In the genomic region with DNA sequence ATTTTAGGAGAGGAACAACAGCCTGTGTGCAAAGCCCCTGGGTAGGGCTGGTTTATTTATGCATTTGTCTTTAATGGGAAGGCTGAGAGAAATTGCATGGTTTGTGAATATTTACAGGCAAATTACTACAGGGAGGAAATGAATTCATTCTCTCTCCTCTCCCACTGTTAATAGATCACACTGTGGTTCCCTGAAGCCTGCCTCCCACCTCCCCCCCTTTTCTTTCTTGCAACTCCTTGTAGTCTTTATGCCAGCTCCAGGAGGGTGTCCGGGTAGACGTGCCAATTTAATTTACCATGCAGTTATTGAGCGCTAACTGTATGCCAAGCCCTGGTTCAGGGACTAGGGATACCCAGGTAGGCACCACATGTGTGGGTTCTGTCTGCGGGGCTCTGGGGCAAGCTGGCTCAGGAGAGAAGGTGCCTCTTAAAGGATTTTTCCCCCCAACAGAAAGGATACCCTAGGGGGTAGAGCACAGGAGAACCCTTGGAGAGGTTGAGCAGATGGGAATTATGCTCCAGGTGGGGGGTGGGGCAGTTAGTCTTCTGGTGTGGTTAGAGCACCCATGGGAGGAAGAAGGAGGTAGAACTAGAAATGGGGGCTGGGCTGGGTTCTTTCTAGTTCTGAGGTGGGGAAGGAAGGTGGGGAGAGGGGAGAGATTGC, we compare ENCODE assay signal across 24 cellular contexts. TPM values are rescaled to one million over a fixed set of nuclear protein-coding genes. Genes with fewer than 3 reads are reported as not detected.
DNase-seq lines count a peak whose midpoint lies in the region; ATAC-seq and TF ChIP-seq lines count a peak whose summit lies in the region.
"Had no signal": no experiment of that assay in that cellular context is flagged by ENCODE, and none has a peak within 500 bp of the region (broad histone marks: within the 10 kb centered on the region; RNA-seq: fewer than 3 reads in every experiment).

No MANE protein-coding gene starts in this region.

- 79 to 82% methylated on average over 4 of the region's 4 CpGs for WGBS in heart right ventricle, 2 donors
- WGBS in mesenchymal stem cell: 63% methylated on average over 4 of the region's 4 CpGs

- intact Hi-C loops in cardiac septum (cut with DNase I): loop anchor here (5.0 kb wide), 1 partner anchor 115 kb away; no protein-coding TSS in a partner anchor
- intact Hi-C loops in heart right ventricle (cut with DNase I): loop anchor here in 5 of 10 donors (5.0 to 10.0 kb wide), 4 partner anchors 40 to 150 kb away; a partner anchor contains a TSS

- H2AK5ac ChIP-seq in mesenchymal stem cell (ENCODE audit: low read length, severe bottlenecking): no peak overlapping the region

- H3K4me1 ChIP-seq in heart right ventricle: peaks cover 34 to 100% (median 90%) of the 10 kb centered on the region in 9 donors
- H3K4me1 ChIP-seq in stomach smooth muscle (ENCODE audit: control insufficient read depth, insufficient read depth, low read length): peaks cover 59% of the 10 kb centered on the region
- no peaks in the 10 kb centered on the region for H3K4me1 ChIP-seq in mesenchymal stem cell (ENCODE audit: control insufficient read depth, insufficient read depth, low read depth, low read length)

- no peaks in the 10 kb centered on the region for H3K79me1 ChIP-seq in mesenchymal stem cell (replicated peaks; ENCODE audit: low read length, poor library complexity, severe bottlenecking)

- H3K9ac ChIP-seq in stomach smooth muscle (ENCODE audit: low read length in 2 of 2) (no peak overlapping the region), mesenchymal stem cell (ENCODE audit: low read length) (no peak overlapping the region)

- no peak overlapping the region for H3K4me3 ChIP-seq in heart right ventricle
- H3K4me3 ChIP-seq in stomach smooth muscle (ENCODE audit: low read length in 2 of 2): no peak overlapping the region
- H3K4me3 ChIP-seq in mesenchymal stem cell (ENCODE audit: insufficient read depth in 1 of 2, low read depth in 1 of 2, low read length in 2 of 2): no peak overlapping the region
- H3K4me3 ChIP-seq: adrenal gland, smooth muscle cell, thoracic aorta had no signal

- no peak overlapping the region for H3K23ac ChIP-seq in mesenchymal stem cell (ENCODE audit: low read length in 2 of 2)

- no peaks in the 10 kb centered on the region for H3K27me3 ChIP-seq in heart right ventricle
- no peaks in the 10 kb centered on the region for H3K27me3 ChIP-seq in stomach smooth muscle (ENCODE audit: control insufficient read depth in 1 of 2, insufficient read depth in 2 of 2, low read length in 2 of 2)
- H3K27me3 ChIP-seq in mesenchymal stem cell (ENCODE audit: control insufficient read depth in 1 of 2, insufficient read depth in 1 of 2, low read length in 2 of 2): peaks cover 50 to 70% of the 10 kb centered on the region in 2 experiments
- H3K27me3 ChIP-seq: adrenal gland had no signal

- H3K9me3 ChIP-seq in heart right ventricle: no peaks in the 10 kb centered on the region
- no peaks in the 10 kb centered on the region for H3K9me3 ChIP-seq in stomach smooth muscle (ENCODE audit: control insufficient read depth in 2 of 2, low read length in 2 of 2)
- H3K9me3 ChIP-seq in mesenchymal stem cell (ENCODE audit: control insufficient read depth, low read length): no peaks in the 10 kb centered on the region
- H3K9me3 ChIP-seq: adrenal gland, thoracic aorta had no signal

- no peak overlapping the region for H2BK120ac ChIP-seq in mesenchymal stem cell (ENCODE audit: low read depth, low read length)

- H4K8ac ChIP-seq in mesenchymal stem cell (ENCODE audit: low read length): no peak overlapping the region

- no peak overlapping the region for H2AFZ ChIP-seq in mesenchymal stem cell (ENCODE audit: low read depth, low read length)

- no peak overlapping the region for H2BK15ac ChIP-seq in mesenchymal stem cell (ENCODE audit: low read depth, poor library complexity, severe bottlenecking)

- H3K18ac ChIP-seq in mesenchymal stem cell (ENCODE audit: low read depth in 1 of 2, low read length in 2 of 2): no peak overlapping the region

- no peak overlapping the region for H2BK5ac ChIP-seq in mesenchymal stem cell (ENCODE audit: low read depth, low read length, poor library complexity, severe bottlenecking)

- ATAC-seq in heart right ventricle (no peak), HG02870 (IDR thresholded peaks at IDR 0.05; ENCODE audit: unreplicated experiment) (no peak)
- ATAC-seq: activated T-cell treated with anti-CD3 and anti-CD28 coated beads, Interleukin-2, amount 50 U/mL, for 4 hours had no signal

- H2BK12ac ChIP-seq in mesenchymal stem cell (ENCODE audit: low read length in 2 of 2): peak overlapping the region in 1 of 2 experiments; percentile 8

- H3K27ac ChIP-seq in heart right ventricle (peak overlapping the region in 5 of 10 donors; percentile 3 to 89 (median 61)), stomach smooth muscle (ENCODE audit: low read length) (peak overlapping the region; percentile 62), mesenchymal stem cell (ENCODE audit: low read length, poor library complexity, severe bottlenecking) (no peak overlapping the region)
- H3K27ac ChIP-seq: thoracic aorta had no signal

- peaks cover 0 to 3% (median 0%) of the 10 kb centered on the region in 9 donors for H3K36me3 ChIP-seq in heart right ventricle
- H3K36me3 ChIP-seq in stomach smooth muscle (ENCODE audit: control insufficient read depth in 2 of 2, insufficient read depth in 2 of 2, low read length in 2 of 2): peaks cover 4 to 5% of the 10 kb centered on the region in 2 donors
- H3K36me3 ChIP-seq in mesenchymal stem cell (ENCODE audit: control insufficient read depth in 1 of 2, insufficient read depth in 2 of 2, low read depth in 1 of 2, low read length in 2 of 2): no peaks in the 10 kb centered on the region
- H3K36me3 ChIP-seq: adrenal gland, thoracic aorta had no signal

- no peak overlapping the region for H4K91ac ChIP-seq in mesenchymal stem cell (ENCODE audit: low read length)

- H3K4me2 ChIP-seq in mesenchymal stem cell (ENCODE audit: low read length, poor library complexity, severe bottlenecking): no peak overlapping the region
- H3K4me2 ChIP-seq: smooth muscle cell had no signal

- H3K14ac ChIP-seq in mesenchymal stem cell (ENCODE audit: low read length in 2 of 2): no peak overlapping the region

- DNase-seq in cardiac septum (ENCODE audit: low spot score) (peak; percentile 29), heart right ventricle (no peak), OCI-M1 (lab: John Stamatoyannopoulos, UW) (peak; percentile 36), islet precursor cell (peak; percentile 41), mesenchymal stem cell (no peak), NCI-H146 treated with DMSO at 0.1 percent for 48 hours (lab: John Stamatoyannopoulos, UW; ENCODE audit: unreplicated experiment) (no peak)
- DNase-seq: activated naive CD4-positive, alpha-beta T cell treated with Interleukin-2 at 50 U/mL for 16 hours; activated T-cell treated with anti-CD3 and anti-CD28 coated beads, Interleukin-2, amount 50 U/mL, for 4 hours; effector memory CD4-positive, alpha-beta T cell; GDM1; GOT3; KBM-7; kidney; mammary epithelial cell; NCI-H1436 treated with DMSO at 0.1 percent for 48 hours; NCI-H510A treated with DMSO at 0.1 percent for 48 hours; nucleus accumbens had no signal

- no peak for TF ChIP-seq CTCF in heart right ventricle (IDR thresholded peaks at IDR 0.05)

- H3K4ac ChIP-seq in mesenchymal stem cell (ENCODE audit: low read depth in 1 of 2, low read length in 2 of 2): no peak overlapping the region

RNA-seq across cellular contexts. Expression of a gene that starts 50.9 kb away (rescaled TPM):
- total RNA-seq in cardiac septum (153 TPM), heart right ventricle (100 to 1,000 TPM in 4 of 10 donors, 10 to 100 TPM in 6; 74.2 to 140 (median 95.2) TPM)
- 10 to 100 TPM; 37.7 to 42.6 TPM for polyA plus RNA-seq in heart right ventricle
- polyA plus RNA-seq in mesenchymal stem cell (2013, experiment 1 of 2): 7.4 TPM
- 7.2 TPM for polyA plus RNA-seq in mesenchymal stem cell (2013, experiment 2 of 2)
- total RNA-seq: HT1080, mammary epithelial cell, SK-MEL-5 had no signal

Comparison
In these comparisons a context has a peak if more than half of its experiments do, and no peak if none do; other contexts are left out.
1. DNase-seq: peak in cardiac septum (single experiment), OCI-M1 (single experiment) and islet precursor cell (single experiment); none in heart right ventricle (0 of 2), mesenchymal stem cell (single experiment) and NCI-H146 treated with DMSO at 0.1 percent for 48 hours (single experiment).